25 cellular contexts compared by ENCODE assay signal in genomic region chr3:38019658-38020341, GRCh38. TPM values are rescaled to one million over a fixed set of nuclear protein-coding genes. Genes with fewer than 3 reads are reported as not detected.
DNase-seq lines count a peak whose midpoint lies in the region; ATAC-seq, FAIRE-seq and TF ChIP-seq lines count a peak whose summit lies in the region.
"Had no signal": no experiment of that assay in that cellular context is flagged by ENCODE, and none has a peak within 500 bp of the region (broad histone marks: within the 10 kb centered on the region; RNA-seq: fewer than 3 reads in every experiment).

No MANE protein-coding gene starts in this region.

- no peak for TF ChIP-seq CTCF in pancreas (IDR thresholded peaks at IDR 0.05)

- H3K27me3 Mint-ChIP-seq in CD4-positive, CD25-positive, alpha-beta regulatory T cell: no peaks in the 10 kb centered on the region
- H3K27me3 Mint-ChIP-seq in central memory CD8-positive, alpha-beta T cell: no peaks in the 10 kb centered on the region
- no peaks in the 10 kb centered on the region for H3K27me3 Mint-ChIP-seq in activated T-cell treated with anti-CD3 and anti-CD28 coated beads, Interleukin-2, amount 50 U/mL, for 4 hours (ENCODE audit: low read depth)
- H3K27me3 Mint-ChIP-seq: stimulated activated naive B cell treated with anti-CD40 and anti-IgM and Interleukin-4, amounts not matched to agents 10 μg/mL and 1 μg/mL and 100 μg/mL, for 72 hours had no signal

- peaks cover 50% of the 10 kb centered on the region for H3K36me3 Mint-ChIP-seq in CD4-positive, CD25-positive, alpha-beta regulatory T cell
- H3K36me3 Mint-ChIP-seq in central memory CD8-positive, alpha-beta T cell (ENCODE audit: insufficient read depth): peaks cover 27% of the 10 kb centered on the region
- peaks cover 40% of the 10 kb centered on the region for H3K36me3 Mint-ChIP-seq in activated T-cell treated with anti-CD3 and anti-CD28 coated beads, Interleukin-2, amount 50 U/mL, for 4 hours (ENCODE audit: insufficient read depth)

- H3K27ac Mint-ChIP-seq in CD4-positive, CD25-positive, alpha-beta regulatory T cell: peak overlapping the region in 2 of 3 donors; percentile 32 to 94
- peak overlapping the region; percentile 84 for H3K27ac Mint-ChIP-seq in central memory CD8-positive, alpha-beta T cell (ENCODE audit: low read depth)
- H3K27ac Mint-ChIP-seq: activated T-helper 2 cell treated with anti-CD3 and anti-CD28 coated beads, Interferon-gamma antibody, Interleukin-2, Interleukin-4, amounts not matched to agents 10 μg/mL and 5 μg/mL and 100 μg/mL, durations not matched to agents 14 hours and 24 hours and 36 hours; stimulated activated naive B cell treated with anti-CD40 and anti-IgM and Interleukin-4, amounts not matched to agents 10 μg/mL and 1 μg/mL and 100 μg/mL, for 72 hours had no signal

- H3K9me3 ChIP-seq in CD4-positive, CD25-positive, alpha-beta regulatory T cell (ENCODE audit: control insufficient read depth in 2 of 2, low read length in 2 of 2): peaks cover 0 to 10% of the 10 kb centered on the region in 2 experiments
- no peaks in the 10 kb centered on the region for H3K9me3 ChIP-seq in pancreas
- H3K9me3 ChIP-seq: right atrium auricular region, suprapubic skin had no signal

- H3K9me3 Mint-ChIP-seq in CD4-positive, CD25-positive, alpha-beta regulatory T cell: peaks cover 0 to 11% (median 0%) of the 10 kb centered on the region in 7 donors
- peaks cover 6% of the 10 kb centered on the region for H3K9me3 Mint-ChIP-seq in central memory CD8-positive, alpha-beta T cell
- H3K9me3 Mint-ChIP-seq in activated T-cell treated with anti-CD3 and anti-CD28 coated beads, Interleukin-2, amount 50 U/mL, for 4 hours: no peaks in the 10 kb centered on the region
- H3K9me3 Mint-ChIP-seq: activated T-helper 2 cell treated with anti-CD3 and anti-CD28 coated beads, Interferon-gamma antibody, Interleukin-2, Interleukin-4, amounts not matched to agents 10 μg/mL and 5 μg/mL and 100 μg/mL, durations not matched to agents 14 hours and 24 hours and 36 hours; stimulated activated naive B cell treated with anti-CD40 and anti-IgM and Interleukin-4, amounts not matched to agents 10 μg/mL and 1 μg/mL and 100 μg/mL, for 72 hours had no signal

- H3K27me3 ChIP-seq in CD4-positive, CD25-positive, alpha-beta regulatory T cell (ENCODE audit: control insufficient read depth, insufficient read depth, low read length): no peaks in the 10 kb centered on the region
- no peaks in the 10 kb centered on the region for H3K27me3 ChIP-seq in pancreas
- H3K27me3 ChIP-seq: right atrium auricular region, suprapubic skin had no signal

- DNase-seq in NCI-H2029 (lab: John Stamatoyannopoulos, UW): peak; percentile 58
- no peak for DNase-seq in NCI-H2029 treated with DMSO at 0.1 percent for 48 hours (lab: John Stamatoyannopoulos, UW)
- DNase-seq in CD4-positive, CD25-positive, alpha-beta regulatory T cell: no peak
- DNase-seq in central memory CD8-positive, alpha-beta T cell (ENCODE audit: low spot score in 2 of 2): no peak
- peak in 5 of 6 donors; percentile 68 to 84 (median 73) for DNase-seq in pancreas
- no peak for DNase-seq in activated T-cell treated with anti-CD3 and anti-CD28 coated beads, Interleukin-2, amount 50 U/mL, for 4 hours
- no peak for DNase-seq in C1 segment of cervical spinal cord (lab: John Stamatoyannopoulos, UW)
- DNase-seq in NCI-H510A (lab: John Stamatoyannopoulos, UW): no peak
- DNase-seq: 8988T; activated CD8-positive, alpha-beta memory T cell treated with anti-CD3 and anti-CD28 coated beads, Interleukin-2, amount 50 U/mL, for 48 hours; GOT3; natural killer cell; NCI-H524 treated with DMSO at 0.1 percent for 48 hours; SHP77 treated with DMSO at 0.1 percent for 48 hours; stimulated activated CD4-positive, alpha-beta T cell treated with anti-CD3 and anti-CD28 coated beads, Interleukin-12 subunit alpha, Interleukin-12 subunit beta, amount 100 ng/mL, for 4 hours; stimulated activated CD4-positive, alpha-beta T cell treated with anti-CD3 and anti-CD28 coated beads, Interleukin-4, amount 100 ng/mL, for 24 hours; stimulated activated naive B cell treated with anti-CD40 and anti-IgM and Interleukin-4, amounts not matched to agents 10 μg/mL and 1 μg/mL and 100 μg/mL, for 72 hours; T-helper 9 cell; WERI-Rb-1 had no signal

- 56 to 66% methylated on average over 10 of the region's 10 CpGs for WGBS in pancreas, 2 donors

- no peak for ATAC-seq in CD4-positive, CD25-positive, alpha-beta regulatory T cell (ENCODE audit: low read depth in 2 of 2)
- ATAC-seq in central memory CD8-positive, alpha-beta T cell (replicated peaks; ENCODE audit: extremely low read depth, poor library complexity, severe bottlenecking): no peak
- peak in 3 of 4 donors; percentile 13 to 43 (median 33) for ATAC-seq in pancreas
- ATAC-seq in activated T-cell treated with anti-CD3 and anti-CD28 coated beads, Interleukin-2, amount 50 U/mL, for 4 hours: no peak
- ATAC-seq: natural killer cell; stimulated activated naive B cell treated with anti-CD40 and anti-IgM and Interleukin-4, amounts not matched to agents 10 μg/mL and 1 μg/mL and 100 μg/mL, for 72 hours had no signal

- no peak for FAIRE-seq in pancreas (lab: Jason Lieb, UNC)
- FAIRE-seq: GM12891, islet of Langerhans had no signal

- H3K27ac ChIP-seq in CD4-positive, CD25-positive, alpha-beta regulatory T cell (ENCODE audit: insufficient read depth, low read length, poor library complexity, severe bottlenecking): no peak overlapping the region
- peak overlapping the region in 1 of 4 donors; percentile 25 for H3K27ac ChIP-seq in pancreas
- H3K27ac ChIP-seq: right atrium auricular region, suprapubic skin, WERI-Rb-1 had no signal

- H3K4me1 Mint-ChIP-seq in CD4-positive, CD25-positive, alpha-beta regulatory T cell: peaks cover 0 to 43% (median 8%) of the 10 kb centered on the region in 4 donors
- peaks cover 48% of the 10 kb centered on the region for H3K4me1 Mint-ChIP-seq in central memory CD8-positive, alpha-beta T cell
- H3K4me1 Mint-ChIP-seq in activated T-cell treated with anti-CD3 and anti-CD28 coated beads, Interleukin-2, amount 50 U/mL, for 4 hours (ENCODE audit: low read depth): peaks cover 24% of the 10 kb centered on the region

- H3K36me3 ChIP-seq in CD4-positive, CD25-positive, alpha-beta regulatory T cell (ENCODE audit: control insufficient read depth, insufficient read depth, low read length): peaks cover 47% of the 10 kb centered on the region
- peaks cover 0 to 10% (median 0%) of the 10 kb centered on the region in 3 donors for H3K36me3 ChIP-seq in pancreas
- H3K36me3 ChIP-seq: WERI-Rb-1 had no signal

- intact Hi-C loops in pancreas (cut with DNase I): no loop called here

- peaks cover 25% of the 10 kb centered on the region for H3K4me1 ChIP-seq in CD4-positive, CD25-positive, alpha-beta regulatory T cell (ENCODE audit: control insufficient read depth, insufficient read depth, low read length, poor library complexity, severe bottlenecking)
- H3K4me1 ChIP-seq in pancreas: peaks cover 0 to 8% (median 0%) of the 10 kb centered on the region in 3 donors

- peak overlapping the region in 1 of 4 donors; percentile 33 for H3K4me3 Mint-ChIP-seq in CD4-positive, CD25-positive, alpha-beta regulatory T cell
- H3K4me3 Mint-ChIP-seq in central memory CD8-positive, alpha-beta T cell: no peak overlapping the region
- no peak overlapping the region for H3K4me3 Mint-ChIP-seq in activated T-cell treated with anti-CD3 and anti-CD28 coated beads, Interleukin-2, amount 50 U/mL, for 4 hours
- H3K4me3 Mint-ChIP-seq: mesothelial cell of epicardium; natural killer cell; stimulated activated naive B cell treated with anti-CD40 and anti-IgM and Interleukin-4, amounts not matched to agents 10 μg/mL and 1 μg/mL and 100 μg/mL, for 72 hours had no signal

- H3K4me3 ChIP-seq in CD4-positive, CD25-positive, alpha-beta regulatory T cell (ENCODE audit: low read depth, low read length): no peak overlapping the region
- H3K4me3 ChIP-seq in pancreas: no peak overlapping the region
- H3K4me3 ChIP-seq: right atrium auricular region, suprapubic skin had no signal

RNA-seq across cellular contexts. Expression of gene PLCD1, which starts 9.6 kb away (rescaled TPM):
- total RNA-seq in CD4-positive, CD25-positive, alpha-beta regulatory T cell: 47.5 TPM
- 10 to 100 TPM; 26.2 to 32.5 (median 28.6) TPM for polyA plus RNA-seq in CD4-positive, CD25-positive, alpha-beta regulatory T cell
- total RNA-seq in pancreas: 10 to 100 TPM in 2 of 6 donors, 1 to 10 TPM in 4; 7.5 to 15.6 (median 8.9) TPM
- polyA plus RNA-seq in pancreas: 10 to 100 TPM; 14.3 to 14.6 TPM
- total RNA-seq in activated T-cell treated with anti-CD3 and anti-CD28 coated beads, Interleukin-2, amount 50 U/mL, for 4 hours: 1 to 10 TPM; 1.8 to 3.4 (median 1.9) TPM

RNA-seq across cellular contexts. Expression of gene DLEC1, which starts 19.2 kb away (rescaled TPM):
- 4.9 TPM for total RNA-seq in CD4-positive, CD25-positive, alpha-beta regulatory T cell
- polyA plus RNA-seq in CD4-positive, CD25-positive, alpha-beta regulatory T cell: under 1 TPM; 0.09 to 0.65 (median 0.50) TPM
- under 1 TPM; 0.14 to 0.60 (median 0.49) TPM for total RNA-seq in pancreas
- polyA plus RNA-seq in pancreas: under 1 TPM; 0.61 to 0.75 TPM
- total RNA-seq in activated T-cell treated with anti-CD3 and anti-CD28 coated beads, Interleukin-2, amount 50 U/mL, for 4 hours: under 1 TPM; 0.05 to 0.16 (median 0.08) TPM

RNA-seq across cellular contexts. Expression of gene VILL, which starts 29.2 kb away (rescaled TPM):
- total RNA-seq in CD4-positive, CD25-positive, alpha-beta regulatory T cell: 24.0 TPM
- polyA plus RNA-seq in CD4-positive, CD25-positive, alpha-beta regulatory T cell: 10 to 100 TPM in 3 of 4 donors, 1 to 10 TPM in 1; 9.0 to 15.5 (median 12.4) TPM
- total RNA-seq in pancreas: 1 to 10 TPM; 1.2 to 6.6 (median 2.7) TPM
- 1 to 10 TPM; 5.1 to 7.0 TPM for polyA plus RNA-seq in pancreas
- 10 to 100 TPM; 15.0 to 16.8 (median 16.6) TPM for total RNA-seq in activated T-cell treated with anti-CD3 and anti-CD28 coated beads, Interleukin-2, amount 50 U/mL, for 4 hours

Comparison
In these comparisons a context has a peak if more than half of its experiments do, and no peak if none do; other contexts are left out.
1. DNase-seq: peak in NCI-H2029 (single experiment) and pancreas (5 of 6); none in NCI-H2029 treated with DMSO at 0.1 percent for 48 hours (single experiment), CD4-positive, CD25-positive, alpha-beta regulatory T cell (0 of 3), central memory CD8-positive, alpha-beta T cell (0 of 2), activated T-cell treated with anti-CD3 and anti-CD28 coated beads, Interleukin-2, amount 50 U/mL, for 4 hours (single experiment), C1 segment of cervical spinal cord (0 of 14) and NCI-H510A (single experiment).
2. ATAC-seq: peak in pancreas (3 of 4); none in CD4-positive, CD25-positive, alpha-beta regulatory T cell (0 of 2), central memory CD8-positive, alpha-beta T cell (single experiment) and activated T-cell treated with anti-CD3 and anti-CD28 coated beads, Interleukin-2, amount 50 U/mL, for 4 hours (0 of 2).